19 cellular contexts compared by ENCODE assay signal in genomic region chr18:501406-501714, GRCh38. TPM values are rescaled to one million over a fixed set of nuclear protein-coding genes. Genes with fewer than 3 reads are reported as not detected.
DNase-seq lines count a peak whose midpoint lies in the region; ATAC-seq, FAIRE-seq and TF ChIP-seq lines count a peak whose summit lies in the region.
"Had no signal": no experiment of that assay in that cellular context is flagged by ENCODE, and none has a peak within 500 bp of the region (broad histone marks: within the 10 kb centered on the region; RNA-seq: fewer than 3 reads in every experiment).

No MANE protein-coding gene starts in this region.

- H3K79me2 ChIP-seq in SK-N-SH (ENCODE audit: insufficient read depth) (no peaks in the 10 kb centered on the region), H1 (ENCODE audit: control insufficient read depth in 1 of 2, insufficient read depth in 2 of 2, low read length in 2 of 2) (no peaks in the 10 kb centered on the region)

- H3K4me2 ChIP-seq in SK-N-SH: peak overlapping the region; percentile 76; the same call in 1 of the 2 replicates
- peak overlapping the region; percentile 76 to 77 for H3K4me2 ChIP-seq in H1 (ENCODE audit: insufficient read depth in 1 of 2, low read depth in 2 of 2, low read length in 2 of 2)

- no peak overlapping the region for H2BK15ac ChIP-seq in H1 (ENCODE audit: low read length)

- H3K27ac ChIP-seq in SK-N-SH (ENCODE audit: low read depth in 2 of 2, low read length in 1 of 2) (no peak overlapping the region), H1 (ENCODE audit: low read depth, low read length) (no peak overlapping the region), mesodermal cell (ENCODE audit: low read depth, low read length, severe bottlenecking) (no peak overlapping the region), upper lobe of right lung (peak overlapping the region; percentile 68)
- H3K27ac ChIP-seq: prostate gland, SJCRH30 had no signal

- no peaks in the 10 kb centered on the region for H3K79me1 ChIP-seq in H1 (ENCODE audit: low read depth, low read length)

- no peak overlapping the region for H3K14ac ChIP-seq in H1 (ENCODE audit: insufficient read length)

- H3K36me3 ChIP-seq in SK-N-SH (replicated peaks in 1 of 2; ENCODE audit: control insufficient read depth in 1 of 2, insufficient read depth in 2 of 2, low read length in 1 of 2) (no peaks in the 10 kb centered on the region), H1 (ENCODE audit: control insufficient read depth in 2 of 4, insufficient read depth in 4 of 4, low read length in 3 of 4) (peaks cover 0 to 6% (median 0%) of the 10 kb centered on the region in 4 experiments; a peak in 1 of 8 replicates), mesodermal cell (ENCODE audit: control insufficient read depth, insufficient read depth, low read length) (no peaks in the 10 kb centered on the region), upper lobe of right lung (no peaks in the 10 kb centered on the region)
- H3K36me3 ChIP-seq: prostate gland, SJCRH30 had no signal

- 17% methylated on average over 11 of the region's 11 CpGs for WGBS in SK-N-SH (ENCODE audit: low lambda C conversion rate)
- WGBS in H1 (ENCODE audit: extremely low coverage in 1 of 2, insufficient coverage in 1 of 2, insufficient read length in 1 of 2, insufficient replicate concordance in 2 of 2, low coverage in 1 of 2, low lambda C conversion rate in 2 of 2, missing lambda C conversion rate in 1 of 2), 2 experiments: 6% methylated on average over 11 of the region's 11 CpGs; no CpG with 5 or more reads in 1 of the 2 experiments
- 0 to 23% methylated on average over 3 to 10 of the region's 11 CpGs for WGBS in mesodermal cell (ENCODE audit: insufficient coverage in 2 of 2), 2 experiments

- H3K23me2 ChIP-seq in H1 (ENCODE audit: low read depth, low read length): peaks cover 20% of the 10 kb centered on the region

- no peak overlapping the region for H3K23ac ChIP-seq in H1 (ENCODE audit: insufficient read length)

- CTCF ChIA-PET in SK-N-SH (lab: Yijun Ruan, JAX): no interaction called here
- CTCF ChIA-PET in H1 (lab: Charles Lee; ENCODE audit: partially characterized antibody): interaction anchor here (0.5 to 0.8 kb wide), 2 partner anchors 24 to 233 kb away, joined by 3 to 5 read pairs; no protein-coding TSS in a partner anchor

- H2BK120ac ChIP-seq in H1 (replicated peaks; ENCODE audit: low read depth, low read length): no peak overlapping the region

- H3K18ac ChIP-seq in H1 (ENCODE audit: extremely low read depth, low read length): no peak overlapping the region

- 0 out of 2 replicates have a peak overlapping the region, but pooled peaks have one; percentile 53 for H2AFZ ChIP-seq in SK-N-SH (ENCODE audit: low read depth)
- 0 out of 2 replicates have a peak overlapping the region, but pooled peaks have one; percentile 55 for H2AFZ ChIP-seq in H1 (ENCODE audit: low read length)

- H2BK5ac ChIP-seq in H1 (ENCODE audit: low read depth, low read length): no peak overlapping the region

- no peak for TF ChIP-seq EP300 in SK-N-SH (IDR thresholded peaks at IDR 0.05; ENCODE audit: borderline replicate concordance in 1 of 2, low read depth in 1 of 2, low read length in 1 of 2)
- no peak for TF ChIP-seq EP300 in H1 (IDR thresholded peaks at IDR 0.05; ENCODE audit: borderline replicate concordance in 1 of 2, low read depth in 2 of 2, low read length in 2 of 2)

- H3K9me3 ChIP-seq in SK-N-SH: no peaks in the 10 kb centered on the region
- no peaks in the 10 kb centered on the region for H3K9me3 ChIP-seq in H1 (ENCODE audit: insufficient read depth in 2 of 2, low read depth in 1 of 2, low read length in 1 of 2)
- no peaks in the 10 kb centered on the region for H3K9me3 ChIP-seq in mesodermal cell (ENCODE audit: control insufficient read depth, low read length)
- H3K9me3 ChIP-seq in upper lobe of right lung: no peaks in the 10 kb centered on the region
- H3K9me3 ChIP-seq: prostate gland, SJCRH30 had no signal

- TF ChIP-seq CTCF in SK-N-SH (IDR thresholded peaks at IDR 0.05): no peak
- TF ChIP-seq CTCF in H1 (IDR thresholded peaks at IDR 0.05; ENCODE audit: control extremely low read depth in 1 of 3, insufficient read depth in 1 of 3, low read depth in 1 of 3, low read length in 3 of 3): no peak
- TF ChIP-seq CTCF in upper lobe of right lung (IDR thresholded peaks at IDR 0.05): no peak

- no peak overlapping the region for H4K5ac ChIP-seq in H1 (ENCODE audit: insufficient read length, low read depth, low read length)

- ATAC-seq in SK-N-SH treated with all-trans-retinoic acid at 6 μM for 48 hours (no peak), upper lobe of right lung (peak; percentile 1), GM18861 (IDR thresholded peaks at IDR 0.05; ENCODE audit: unreplicated experiment) (no peak), GM19351 (IDR thresholded peaks at IDR 0.05; ENCODE audit: unreplicated experiment) (no peak)
- ATAC-seq: CD8-positive, alpha-beta T cell had no signal

- FAIRE-seq in H1 (lab: Jason Lieb, UNC): no peak
- FAIRE-seq: A204.1, G401.6 had no signal

- H3K4me3 ChIP-seq in SK-N-SH (ENCODE audit: low read depth in 2 of 2, low read length in 1 of 2): 0 out of 4 replicates have a peak overlapping the region, but pooled peaks of 1 of the 2 experiments have one; percentile 49
- peak overlapping the region; percentile 45 to 84 (median 50); a peak in 7 of 8 replicates for H3K4me3 ChIP-seq in H1 (ENCODE audit: extremely low read depth in 1 of 4, insufficient read depth in 2 of 4, low read depth in 3 of 4, low read length in 4 of 4)
- peak overlapping the region; percentile 46 for H3K4me3 ChIP-seq in mesodermal cell (ENCODE audit: extremely low read depth, insufficient read depth, low read length, poor library complexity, severe bottlenecking)
- peak overlapping the region; percentile 43 for H3K4me3 ChIP-seq in upper lobe of right lung
- H3K4me3 ChIP-seq: SJCRH30 had no signal

- 0 out of 2 replicates have a peak, but pooled peaks cover 9% of the 10 kb centered on the region for H3K27me3 ChIP-seq in SK-N-SH (ENCODE audit: insufficient read depth)
- H3K27me3 ChIP-seq in H1 (replicated peaks in 1 of 4; ENCODE audit: control insufficient read depth in 3 of 4, extremely low read depth in 1 of 4, insufficient read depth in 3 of 4, low read length in 3 of 4): peaks cover 30 to 44% (median 39%) of the 10 kb centered on the region in 4 experiments
- H3K27me3 ChIP-seq in upper lobe of right lung: peaks cover 4% of the 10 kb centered on the region
- H3K27me3 ChIP-seq: SJCRH30 had no signal

- no peak for TF ChIP-seq RAD21 in SK-N-SH (IDR thresholded peaks at IDR 0.05; ENCODE audit: low read length)
- no peak for TF ChIP-seq RAD21 in H1 (IDR thresholded peaks at IDR 0.05 in 1 of 2, conservative IDR thresholded peaks at IDR 0.05 in 1 of 2; ENCODE audit: low read depth in 2 of 2, low read length in 2 of 2)

- no peak overlapping the region for H3K56ac ChIP-seq in H1 (replicated peaks; ENCODE audit: insufficient read length, low read depth, low read length)

- H2BK20ac ChIP-seq in H1 (ENCODE audit: low read length): no peak overlapping the region

- DNase-seq in SK-N-SH (no peak), H1 (ENCODE audit: low read depth in 1 of 2, low spot score in 2 of 2) (no peak), upper lobe of right lung (no peak), anterior cingulate cortex (lab: John Stamatoyannopoulos, UW) (no peak)
- DNase-seq: activated CD4-positive, alpha-beta T cell treated with anti-CD3 and anti-CD28 coated beads, Interleukin-2, amount 50 U/mL, for 48 hours; CD8-positive, alpha-beta T cell; effector CD8-positive, alpha-beta T cell; immature natural killer cell; NCI-H1436; NCI-H446; SJCRH30; stimulated activated naive CD8-positive, alpha-beta T cell treated with anti-CD3 and anti-CD28 coated beads, Interleukin-15, amount 100 ng/mL, for 72 hours had no signal

- no peak overlapping the region for H4K91ac ChIP-seq in H1 (replicated peaks; ENCODE audit: insufficient read length, low read length)

- intact Hi-C loops in upper lobe of right lung (cut with DNase I): no loop called here

- H2AK5ac ChIP-seq in H1 (ENCODE audit: low read depth, low read length): no peak overlapping the region

- H3K9me2 ChIP-seq in SK-N-SH: no peaks in the 10 kb centered on the region

- H3K4me1 ChIP-seq in SK-N-SH (ENCODE audit: control insufficient read depth in 1 of 2, insufficient read depth in 2 of 2, low read depth in 1 of 2, low read length in 1 of 2) (peaks cover 0 to 17% of the 10 kb centered on the region in 2 experiments; a peak in 2 of 4 replicates), H1 (replicated peaks in 1 of 4; ENCODE audit: control insufficient read depth in 3 of 4, insufficient read depth in 4 of 4, low read length in 3 of 4) (peaks cover 0 to 13% (median 6%) of the 10 kb centered on the region in 4 experiments; a peak in 5 of 7 replicates), mesodermal cell (ENCODE audit: control insufficient read depth, insufficient read depth, low read length, poor library complexity, severe bottlenecking) (peaks cover 27% of the 10 kb centered on the region), upper lobe of right lung (peaks cover 3% of the 10 kb centered on the region)
- H3K4me1 ChIP-seq: prostate gland, SJCRH30 had no signal

- POLR2A ChIA-PET in SK-N-SH (lab: Yijun Ruan, JAX) (no interaction called here), H1 (lab: Charles Lee; ENCODE audit: partially characterized antibody) (no interaction called here)

- H2BK12ac ChIP-seq in H1 (ENCODE audit: low read depth, low read length): no peak overlapping the region

- no peak overlapping the region for H3K4ac ChIP-seq in H1 (replicated peaks; ENCODE audit: insufficient read length, low read depth, low read length)

- H3K9ac ChIP-seq in SK-N-SH (no peak overlapping the region), H1 (replicated peaks in 1 of 4; ENCODE audit: extremely low read depth in 1 of 4, low read depth in 3 of 4, low read length in 3 of 4) (no peak overlapping the region)

- H4K20me1 ChIP-seq in SK-N-SH (ENCODE audit: insufficient read depth) (no peaks in the 10 kb centered on the region), H1 (replicated peaks in 1 of 2; ENCODE audit: control insufficient read depth in 1 of 2, insufficient read depth in 2 of 2, low read length in 2 of 2) (no peaks in the 10 kb centered on the region)

- no peak for TF ChIP-seq POLR2A in H1 (IDR thresholded peaks at IDR 0.05; ENCODE audit: control extremely low read depth in 1 of 2, low read depth in 2 of 2, low read length in 2 of 2)

- no peak overlapping the region for H4K8ac ChIP-seq in H1 (ENCODE audit: extremely low read depth, insufficient read depth, low read length)

- H3F3A ChIP-seq in SK-N-SH (replicated peaks; ENCODE audit: insufficient read depth): peaks cover 11% of the 10 kb centered on the region

RNA-seq across cellular contexts. Expression of gene COLEC12, which starts 0.9 kb away (rescaled TPM):
- polyA plus RNA-seq in SK-N-SH (2012; rRNA removed): 28.1 and 41.2 TPM in 2 replicates
- polyA plus RNA-seq in SK-N-SH (2012; cell fraction: cytosol; rRNA removed): 39.8 and 50.1 TPM in 2 replicates
- 17.8 and 20.5 TPM in 2 replicates for polyA plus RNA-seq in SK-N-SH (2012; cell fraction: nucleus; rRNA removed)
- 2.2 and 2.3 TPM in 2 replicates for total RNA-seq in H1 (2021; fragmentation: NEBNext Ultra II Directional; extraction: Animal tissue kit (Norgen Biotek cat#: 25700))
- 0.44 and 0.47 TPM in 2 replicates for polyA plus RNA-seq in H1 (2011; rRNA removed)
- 0.72 TPM for polyA plus RNA-seq in H1 (2011; cell fraction: cytosol; rRNA removed)
- polyA plus RNA-seq in H1 (2011; cell fraction: nucleus; rRNA removed): 0.78 TPM
- polyA plus RNA-seq in H1 (2012, experiment 1 of 2): 0.64 to 0.81 TPM (median 0.78 TPM) in 4 replicates
- polyA plus RNA-seq in H1 (2012, experiment 2 of 2): 0.22 TPM
- 1.8 TPM for polyA plus RNA-seq in H1 (2013, experiment 1 of 2)
- 2.3 TPM for polyA plus RNA-seq in H1 (2013, experiment 2 of 2)
- polyA minus RNA-seq in H1 (2011; rRNA and poly(A)+ RNA removed): 0.85 and 0.88 TPM in 2 replicates
- polyA minus RNA-seq in H1 (2011; cell fraction: cytosol; rRNA and poly(A)+ RNA removed): 0.44 TPM
- polyA minus RNA-seq in H1 (2011; cell fraction: nucleus; rRNA and poly(A)+ RNA removed): 0.90 TPM
- 67.9 TPM for polyA plus RNA-seq in mesodermal cell (2013, experiment 1 of 2)
- polyA plus RNA-seq in mesodermal cell (2013, experiment 2 of 2): 67.8 TPM
- total RNA-seq in upper lobe of right lung: 55.2 TPM
- total RNA-seq: CD8-positive, alpha-beta T cell; SJCRH30 had no signal
- polyA plus RNA-seq: immature natural killer cell had no signal

Comparison
In these comparisons a context has a peak if more than half of its experiments do, and no peak if none do; other contexts are left out.
1. RNA of gene COLEC12, which starts 0.9 kb away (total RNA-seq): 55.2 TPM in upper lobe of right lung (single experiment); 2.2 to 2.3 TPM in H1; every median in the first group is over 10 times any median in the second.